In the genomic region with DNA sequence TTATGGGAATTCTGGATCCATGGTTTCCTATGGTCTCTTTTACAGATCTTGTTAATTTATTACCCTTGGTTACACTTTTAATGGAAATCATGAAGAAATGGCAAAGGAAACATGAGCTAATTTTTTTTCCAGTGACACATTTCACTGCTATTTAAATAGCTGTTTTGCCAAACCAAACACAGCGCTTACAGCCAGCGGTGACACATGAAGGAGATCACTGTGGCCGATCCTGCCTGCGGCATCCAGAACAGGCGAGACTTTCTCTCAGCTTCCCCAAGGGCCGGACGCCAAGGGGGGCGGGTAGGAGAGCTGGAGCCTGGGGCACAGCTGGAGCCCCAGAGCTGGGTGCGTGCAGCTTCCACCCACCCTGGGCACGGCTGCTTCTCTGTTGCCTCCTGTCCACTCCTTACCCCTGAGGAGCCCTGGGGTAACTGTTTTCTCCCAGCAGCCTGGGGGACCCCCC, we compare ENCODE assay signal across 8 cellular contexts.
DNase-seq lines count a peak whose midpoint lies in the region; ATAC-seq, FAIRE-seq and TF ChIP-seq lines count a peak whose summit lies in the region.

No MANE protein-coding gene starts in this region.

- no peaks in the 10 kb centered on the region for H3K27me3 Mint-ChIP-seq in Caco-2 (ENCODE audit: insufficient read depth, unreplicated experiment)

- H3K27me3 ChIP-seq in esophagus (ENCODE audit: control insufficient read depth in 1 of 2, insufficient read depth in 2 of 2, low read length in 2 of 2) (no peaks in the 10 kb centered on the region), mucosa of rectum (ENCODE audit: control insufficient read depth in 2 of 2, insufficient read depth in 2 of 2, low read length in 2 of 2) (no peaks in the 10 kb centered on the region), Caco-2 (replicated peaks; ENCODE audit: control insufficient read depth, insufficient read depth, low read length) (no peaks in the 10 kb centered on the region)

- H3K36me3 ChIP-seq in esophagus (ENCODE audit: control insufficient read depth in 2 of 2, insufficient read depth in 2 of 2, low read length in 1 of 2) = no peaks in the 10 kb centered on the region
- H3K36me3 ChIP-seq in mucosa of rectum (ENCODE audit: control insufficient read depth in 2 of 2, insufficient read depth in 2 of 2, low read length in 2 of 2) = no peaks in the 10 kb centered on the region
- H3K36me3 ChIP-seq in Caco-2 (ENCODE audit: control insufficient read depth, insufficient read depth, low read length) = no peaks in the 10 kb centered on the region

- H3K9me3 Mint-ChIP-seq in Caco-2 (ENCODE audit: unreplicated experiment) = no peaks in the 10 kb centered on the region

- H3K4me1 Mint-ChIP-seq in Caco-2 (ENCODE audit: low read depth, unreplicated experiment) = peaks cover 45% of the 10 kb centered on the region

- CTCF ChIA-PET in Caco-2 (lab: Charles Lee) = no interaction called here

- no peak for TF ChIP-seq POLR2A in GM12891 (IDR thresholded peaks at IDR 0.05; ENCODE audit: low read depth, low read length)

- H3K9ac ChIP-seq in mucosa of rectum (ENCODE audit: low read depth in 1 of 2, low read length in 2 of 2) = no peak overlapping the region

- no peaks in the 10 kb centered on the region for H3K9me3 ChIP-seq in esophagus (ENCODE audit: control insufficient read depth in 2 of 2, insufficient read depth in 1 of 2, low read depth in 1 of 2, low read length in 1 of 2)
- H3K9me3 ChIP-seq in mucosa of rectum (ENCODE audit: control insufficient read depth in 2 of 2, low read length in 2 of 2) = no peaks in the 10 kb centered on the region
- H3K9me3 ChIP-seq in Caco-2 = no peaks in the 10 kb centered on the region

- H3K4me1 ChIP-seq in esophagus (ENCODE audit: control insufficient read depth in 2 of 2, insufficient read depth in 2 of 2, low read length in 1 of 2) (peaks cover 0 to 12% of the 10 kb centered on the region in 2 donors), mucosa of rectum (ENCODE audit: control insufficient read depth in 2 of 2, insufficient read depth in 2 of 2, low read length in 2 of 2) (peaks cover 42 to 51% of the 10 kb centered on the region in 2 donors), Caco-2 (peaks cover 44% of the 10 kb centered on the region)

- no peak overlapping the region for H3K4me3 Mint-ChIP-seq in Caco-2 (ENCODE audit: unreplicated experiment)

- intact Hi-C loops in Caco-2 (cut with micrococcal nuclease; ENCODE audit: unreplicated experiment) = no loop called here

- TF ChIP-seq CTCF in Caco-2 (IDR thresholded peaks at IDR 0.05; ENCODE audit: insufficient read depth in 1 of 2, low read depth in 1 of 2, low read length in 1 of 2, severe bottlenecking in 1 of 2, unreplicated experiment in 1 of 2) = no peak

- WGBS in esophagus, 2 donors = 22 to 25% methylated on average over 10 of the region's 10 CpGs

- H3K36me3 Mint-ChIP-seq in Caco-2 (ENCODE audit: insufficient read depth, unreplicated experiment) = no peaks in the 10 kb centered on the region

- H3K27ac Mint-ChIP-seq in Caco-2 (ENCODE audit: unreplicated experiment) = no peak overlapping the region

- POLR2A ChIA-PET in Caco-2 (lab: Charles Lee) = no interaction called here

- no peak for ATAC-seq in GM21367 (IDR thresholded peaks at IDR 0.05; ENCODE audit: unreplicated experiment)

- no peak overlapping the region for H3K4me3 ChIP-seq in esophagus (ENCODE audit: low read depth in 1 of 2, low read length in 2 of 2)
- no peak overlapping the region for H3K4me3 ChIP-seq in mucosa of rectum (ENCODE audit: low read length in 2 of 2)
- H3K4me3 ChIP-seq in Caco-2 (ENCODE audit: low read depth, low read length) = no peak overlapping the region

- no TSS peak for BruUV-seq in Caco-2 (replicated peaks; lab: Mats Ljungman, UMichigan)

- H3K27ac ChIP-seq in esophagus (ENCODE audit: low read depth in 2 of 2, low read length in 1 of 2) (peak overlapping the region; percentile 16 to 49), mucosa of rectum (ENCODE audit: low read depth in 2 of 2, low read length in 2 of 2) (peak overlapping the region; percentile 45 to 61)

- peak; percentile 95 for DNase-seq in A172 (ENCODE audit: low spot score)
- DNase-seq in NCI-H526 treated with DMSO at 0.1 percent for 48 hours (lab: John Stamatoyannopoulos, UW) = peak; percentile 53
- DNase-seq in NCI-H748 treated with DMSO at 0.1 percent for 48 hours (lab: John Stamatoyannopoulos, UW) = no peak
- DNase-seq in Caco-2 = no peak
- no peak for DNase-seq in GM12891 (ENCODE audit: insufficient read length, low spot score)

- no peak for FAIRE-seq in GM12891 (lab: Jason Lieb, UNC)

TF ChIP-seq in GM12891, 5 proteins besides CTCF, POLR2A, EP300 and RAD21:
- TF ChIP-seq POU2F2 (IDR thresholded peaks at IDR 0.05; ENCODE audit: low read depth, low read length) = no peak
- no peak for TF ChIP-seq SPI1 (IDR thresholded peaks at IDR 0.05; ENCODE audit: low read depth, low read length)
- no peak for TF ChIP-seq PAX5 (IDR thresholded peaks at IDR 0.05; ENCODE audit: insufficient read depth, low read length, severe bottlenecking)
- no peak for TF ChIP-seq TAF1 (IDR thresholded peaks at IDR 0.05; ENCODE audit: low read depth, low read length)
- no peak for TF ChIP-seq POLR2AphosphoS5 (IDR thresholded peaks at IDR 0.05; ENCODE audit: low read depth, low read length)
TF ChIP-seq in GM12891: peak in this region for 0.

Comparison
In these comparisons a context has a peak if more than half of its experiments do, and no peak if none do; other contexts are left out.
1. DNase-seq: peak in A172 (single experiment) and NCI-H526 treated with DMSO at 0.1 percent for 48 hours (single experiment); none in NCI-H748 treated with DMSO at 0.1 percent for 48 hours (single experiment), Caco-2 (0 of 2) and GM12891 (single experiment).